In the genomic region with DNA sequence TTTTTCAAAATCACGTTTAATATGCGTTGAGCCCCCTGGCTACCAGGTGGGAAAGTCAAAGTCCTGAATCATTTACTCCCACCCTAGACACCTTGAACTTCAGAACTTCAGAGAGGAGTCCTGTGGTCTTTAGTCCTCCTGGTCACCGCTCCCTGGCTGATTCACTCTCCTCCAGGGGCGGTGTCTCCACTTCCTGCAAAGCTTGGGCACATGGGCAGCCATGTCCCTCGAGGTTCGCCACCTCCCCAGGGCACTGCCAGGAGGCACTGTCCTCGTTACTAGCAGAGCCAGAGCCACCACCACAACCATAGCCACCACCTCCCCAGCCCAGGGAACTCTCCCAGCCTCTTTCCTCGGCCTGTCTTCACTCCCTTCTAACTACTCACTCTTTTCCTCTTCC, we compare ENCODE assay signal across 1 cellular context.
TF ChIP-seq lines count a peak whose summit lies in the region.

No MANE protein-coding gene starts in this region.

TF ChIP-seq in WTC11, 78 proteins besides CTCF, POLR2A, EP300 and RAD21 (continued from another document):
- TF ChIP-seq, protein P1, sequence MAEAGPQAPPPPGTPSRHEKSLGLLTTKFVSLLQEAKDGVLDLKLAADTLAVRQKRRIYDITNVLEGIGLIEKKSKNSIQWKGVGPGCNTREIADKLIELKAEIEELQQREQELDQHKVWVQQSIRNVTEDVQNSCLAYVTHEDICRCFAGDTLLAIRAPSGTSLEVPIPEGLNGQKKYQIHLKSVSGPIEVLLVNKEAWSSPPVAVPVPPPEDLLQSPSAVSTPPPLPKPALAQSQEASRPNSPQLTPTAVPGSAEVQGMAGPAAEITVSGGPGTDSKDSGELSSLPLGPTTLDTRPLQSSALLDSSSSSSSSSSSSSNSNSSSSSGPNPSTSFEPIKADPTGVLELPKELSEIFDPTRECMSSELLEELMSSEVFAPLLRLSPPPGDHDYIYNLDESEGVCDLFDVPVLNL (CRISPR knock-in tag; IDR thresholded peaks at IDR 0.05; ENCODE audit: borderline replicate concordance, low read depth), result no peak
- TF ChIP-seq, protein P2, sequence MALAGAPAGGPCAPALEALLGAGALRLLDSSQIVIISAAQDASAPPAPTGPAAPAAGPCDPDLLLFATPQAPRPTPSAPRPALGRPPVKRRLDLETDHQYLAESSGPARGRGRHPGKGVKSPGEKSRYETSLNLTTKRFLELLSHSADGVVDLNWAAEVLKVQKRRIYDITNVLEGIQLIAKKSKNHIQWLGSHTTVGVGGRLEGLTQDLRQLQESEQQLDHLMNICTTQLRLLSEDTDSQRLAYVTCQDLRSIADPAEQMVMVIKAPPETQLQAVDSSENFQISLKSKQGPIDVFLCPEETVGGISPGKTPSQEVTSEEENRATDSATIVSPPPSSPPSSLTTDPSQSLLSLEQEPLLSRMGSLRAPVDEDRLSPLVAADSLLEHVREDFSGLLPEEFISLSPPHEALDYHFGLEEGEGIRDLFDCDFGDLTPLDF (CRISPR knock-in tag; IDR thresholded peaks at IDR 0.05), result no peak
- TF ChIP-seq, protein P3, sequence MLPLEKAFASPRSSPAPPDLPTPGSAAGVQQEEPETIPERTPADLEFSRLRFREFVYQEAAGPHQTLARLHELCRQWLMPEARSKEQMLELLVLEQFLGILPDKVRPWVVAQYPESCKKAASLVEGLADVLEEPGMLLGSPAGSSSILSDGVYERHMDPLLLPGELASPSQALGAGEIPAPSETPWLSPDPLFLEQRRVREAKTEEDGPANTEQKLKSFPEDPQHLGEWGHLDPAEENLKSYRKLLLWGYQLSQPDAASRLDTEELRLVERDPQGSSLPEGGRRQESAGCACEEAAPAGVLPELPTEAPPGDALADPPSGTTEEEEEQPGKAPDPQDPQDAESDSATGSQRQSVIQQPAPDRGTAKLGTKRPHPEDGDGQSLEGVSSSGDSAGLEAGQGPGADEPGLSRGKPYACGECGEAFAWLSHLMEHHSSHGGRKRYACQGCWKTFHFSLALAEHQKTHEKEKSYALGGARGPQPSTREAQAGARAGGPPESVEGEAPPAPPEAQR (CRISPR knock-in tag; IDR thresholded peaks at IDR 0.05), result no peak
- TF ChIP-seq CREM (CRISPR knock-in tag; IDR thresholded peaks at IDR 0.05) (no peak), ZNF396 (CRISPR knock-in tag; IDR thresholded peaks at IDR 0.05; ENCODE audit: borderline replicate concordance) (no peak), FOXP1 (CRISPR knock-in tag; IDR thresholded peaks at IDR 0.05; ENCODE audit: borderline replicate concordance) (no peak)
- TF ChIP-seq, protein P4, sequence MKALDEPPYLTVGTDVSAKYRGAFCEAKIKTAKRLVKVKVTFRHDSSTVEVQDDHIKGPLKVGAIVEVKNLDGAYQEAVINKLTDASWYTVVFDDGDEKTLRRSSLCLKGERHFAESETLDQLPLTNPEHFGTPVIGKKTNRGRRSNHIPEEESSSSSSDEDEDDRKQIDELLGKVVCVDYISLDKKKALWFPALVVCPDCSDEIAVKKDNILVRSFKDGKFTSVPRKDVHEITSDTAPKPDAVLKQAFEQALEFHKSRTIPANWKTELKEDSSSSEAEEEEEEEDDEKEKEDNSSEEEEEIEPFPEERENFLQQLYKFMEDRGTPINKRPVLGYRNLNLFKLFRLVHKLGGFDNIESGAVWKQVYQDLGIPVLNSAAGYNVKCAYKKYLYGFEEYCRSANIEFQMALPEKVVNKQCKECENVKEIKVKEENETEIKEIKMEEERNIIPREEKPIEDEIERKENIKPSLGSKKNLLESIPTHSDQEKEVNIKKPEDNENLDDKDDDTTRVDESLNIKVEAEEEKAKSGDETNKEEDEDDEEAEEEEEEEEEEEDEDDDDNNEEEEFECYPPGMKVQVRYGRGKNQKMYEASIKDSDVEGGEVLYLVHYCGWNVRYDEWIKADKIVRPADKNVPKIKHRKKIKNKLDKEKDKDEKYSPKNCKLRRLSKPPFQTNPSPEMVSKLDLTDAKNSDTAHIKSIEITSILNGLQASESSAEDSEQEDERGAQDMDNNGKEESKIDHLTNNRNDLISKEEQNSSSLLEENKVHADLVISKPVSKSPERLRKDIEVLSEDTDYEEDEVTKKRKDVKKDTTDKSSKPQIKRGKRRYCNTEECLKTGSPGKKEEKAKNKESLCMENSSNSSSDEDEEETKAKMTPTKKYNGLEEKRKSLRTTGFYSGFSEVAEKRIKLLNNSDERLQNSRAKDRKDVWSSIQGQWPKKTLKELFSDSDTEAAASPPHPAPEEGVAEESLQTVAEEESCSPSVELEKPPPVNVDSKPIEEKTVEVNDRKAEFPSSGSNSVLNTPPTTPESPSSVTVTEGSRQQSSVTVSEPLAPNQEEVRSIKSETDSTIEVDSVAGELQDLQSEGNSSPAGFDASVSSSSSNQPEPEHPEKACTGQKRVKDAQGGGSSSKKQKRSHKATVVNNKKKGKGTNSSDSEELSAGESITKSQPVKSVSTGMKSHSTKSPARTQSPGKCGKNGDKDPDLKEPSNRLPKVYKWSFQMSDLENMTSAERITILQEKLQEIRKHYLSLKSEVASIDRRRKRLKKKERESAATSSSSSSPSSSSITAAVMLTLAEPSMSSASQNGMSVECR (CRISPR knock-in tag; IDR thresholded peaks at IDR 0.05; ENCODE audit: borderline replicate concordance), result no peak
- TF ChIP-seq, protein P5, sequence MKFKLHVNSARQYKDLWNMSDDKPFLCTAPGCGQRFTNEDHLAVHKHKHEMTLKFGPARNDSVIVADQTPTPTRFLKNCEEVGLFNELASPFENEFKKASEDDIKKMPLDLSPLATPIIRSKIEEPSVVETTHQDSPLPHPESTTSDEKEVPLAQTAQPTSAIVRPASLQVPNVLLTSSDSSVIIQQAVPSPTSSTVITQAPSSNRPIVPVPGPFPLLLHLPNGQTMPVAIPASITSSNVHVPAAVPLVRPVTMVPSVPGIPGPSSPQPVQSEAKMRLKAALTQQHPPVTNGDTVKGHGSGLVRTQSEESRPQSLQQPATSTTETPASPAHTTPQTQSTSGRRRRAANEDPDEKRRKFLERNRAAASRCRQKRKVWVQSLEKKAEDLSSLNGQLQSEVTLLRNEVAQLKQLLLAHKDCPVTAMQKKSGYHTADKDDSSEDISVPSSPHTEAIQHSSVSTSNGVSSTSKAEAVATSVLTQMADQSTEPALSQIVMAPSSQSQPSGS (CRISPR knock-in tag; IDR thresholded peaks at IDR 0.05; ENCODE audit: borderline replicate concordance, low read depth), result no peak
